ENCODE assay signal across 8 cellular contexts in the genomic region with DNA sequence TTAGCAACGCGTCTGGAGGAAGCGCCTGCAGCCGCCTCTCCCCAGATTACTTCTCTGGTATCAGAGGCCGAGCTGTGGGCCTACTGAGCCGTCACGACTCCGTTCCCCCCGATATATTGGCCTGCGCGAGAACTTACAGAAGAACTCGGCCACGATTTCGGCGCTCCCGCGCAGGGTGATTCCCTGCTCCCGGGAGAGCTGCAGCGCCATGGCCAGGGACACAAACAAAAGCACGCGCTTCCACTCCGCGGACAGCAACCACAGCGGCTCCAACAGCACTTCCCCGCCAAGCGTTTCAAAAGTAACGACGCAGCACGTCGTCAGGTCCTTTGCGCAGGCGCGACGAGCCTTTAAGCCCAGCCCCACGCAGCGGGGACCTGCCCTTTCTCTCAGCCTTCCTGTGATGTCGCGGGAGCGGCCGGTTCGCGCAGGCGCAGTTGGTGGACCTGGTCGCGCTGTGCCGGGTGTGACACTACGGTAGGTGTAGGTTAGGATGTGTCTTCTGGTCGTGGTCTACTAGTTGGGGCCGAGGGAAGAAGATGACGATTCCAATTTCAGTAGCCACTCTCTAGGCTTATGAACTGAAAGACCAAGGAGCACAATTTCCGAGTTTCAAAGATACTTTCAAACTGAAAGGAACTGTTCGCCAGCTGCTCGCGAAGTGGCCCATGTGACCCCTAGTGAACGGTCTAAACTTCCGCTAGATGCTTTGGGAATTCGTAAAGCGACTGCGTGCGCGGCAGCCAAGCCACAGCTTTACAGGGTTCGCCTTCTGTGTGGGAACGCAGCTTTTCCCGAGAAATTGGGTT. TPM values are rescaled to one million over a fixed set of nuclear protein-coding genes. Genes with fewer than 3 reads are reported as not detected.
DNase-seq lines count a peak whose midpoint lies in the region; ATAC-seq and TF ChIP-seq lines count a peak whose summit lies in the region.

MAD2L1 (minus strand) TSS at position 324 of the 809 bp plus-strand sequence; CDS start at position 210, 114 bp downstream.

- H2AFZ ChIP-seq in parathyroid adenoma, result peak within 1 kb of the TSS; percentile 93

- H3K4me1 ChIP-seq in adipocyte (ENCODE audit: control insufficient read depth, insufficient read depth, low read length) (peaks cover 26% of the 10 kb centered on the region), cardiac muscle cell (ENCODE audit: low read depth) (peaks cover 32% of the 10 kb centered on the region), parathyroid adenoma (no peaks in the 10 kb centered on the region), transverse colon (peaks cover 6 to 32% (median 20%) of the 10 kb centered on the region in 4 donors)

- TF ChIP-seq EP300 in transverse colon (IDR thresholded peaks at IDR 0.05; ENCODE audit: low read depth), result no peak

- peak within 1 kb of the TSS; percentile 96 for H3K4me2 ChIP-seq in parathyroid adenoma (ENCODE audit: low read length)

- H3K4me3 ChIP-seq in GM12875 (ENCODE audit: low read depth, low read length), result peak within 1 kb of the TSS; percentile 65
- peak within 1 kb of the TSS; percentile 87 for H3K4me3 ChIP-seq in adipocyte (ENCODE audit: low read length)
- peak within 1 kb of the TSS; percentile 89 for H3K4me3 ChIP-seq in cardiac muscle cell
- H3K4me3 ChIP-seq in parathyroid adenoma (ENCODE audit: low read depth, low read length), result peak within 1 kb of the TSS; percentile 87
- peak within 1 kb of the TSS; percentile 44 to 86 (median 58) for H3K4me3 ChIP-seq in transverse colon

- peak within 1 kb of the TSS; percentile 93 for H3K9ac ChIP-seq in adipocyte (ENCODE audit: low read length)
- no peak within 1 kb of the TSS for H3K9ac ChIP-seq in parathyroid adenoma

- 0% methylated on average over 58 of the region's 64 CpGs; no CpG with 5 or more reads in 1 of the 2 donors for WGBS in transverse colon (ENCODE audit: low coverage in 1 of 2), 2 donors

- no peaks in the 10 kb centered on the region for H3K36me3 ChIP-seq in adipocyte (ENCODE audit: control insufficient read depth, insufficient read depth, low read length, severe bottlenecking)
- no peaks in the 10 kb centered on the region for H3K36me3 ChIP-seq in cardiac muscle cell
- H3K36me3 ChIP-seq in parathyroid adenoma (ENCODE audit: control insufficient read depth, insufficient read depth, low read length), result no peaks in the 10 kb centered on the region
- no peaks in the 10 kb centered on the region for H3K36me3 ChIP-seq in transverse colon

- TF ChIP-seq CTCF in GM12875 (IDR thresholded peaks at IDR 0.05; ENCODE audit: borderline replicate concordance, insufficient read depth, low read depth, low read length) (no peak), cardiac muscle cell (IDR thresholded peaks at IDR 0.05; ENCODE audit: low read depth, low read length) (no peak), parathyroid adenoma (IDR thresholded peaks at IDR 0.05) (no peak), transverse colon (IDR thresholded peaks at IDR 0.05) (no peak)

- in situ Hi-C loops in transverse colon (cut with MboI; ENCODE audit: low pct_ligation_motif_present in 1 of 4, low pct_unique_long_range_greater_than_20kb in 1 of 4, low sequenced_read_pairs in 3 of 4), result no loop called here

- H3K27ac ChIP-seq in cardiac muscle cell, result peak within 1 kb of the TSS; percentile 94
- H3K27ac ChIP-seq in parathyroid adenoma, result peak within 1 kb of the TSS; percentile 88
- H3K27ac ChIP-seq in transverse colon, result peak within 1 kb of the TSS; percentile 92 to 98 (median 95)

- intact Hi-C loops in transverse colon (cut with DNase I; ENCODE audit: low total_unique reads), result no loop called here

- H3K9me3 ChIP-seq in adipocyte (ENCODE audit: control insufficient read depth, low read length) (no peaks in the 10 kb centered on the region), cardiac muscle cell (ENCODE audit: low read depth) (no peaks in the 10 kb centered on the region), parathyroid adenoma (ENCODE audit: control insufficient read depth, low read length) (no peaks in the 10 kb centered on the region), transverse colon (no peaks in the 10 kb centered on the region)

- TF ChIP-seq POLR2A in transverse colon (IDR thresholded peaks at IDR 0.05), result peak; percentile 90

- H3K27me3 ChIP-seq in adipocyte (replicated peaks; ENCODE audit: control insufficient read depth, insufficient read depth, low read length) (no peaks in the 10 kb centered on the region), cardiac muscle cell (no peaks in the 10 kb centered on the region), parathyroid adenoma (ENCODE audit: control insufficient read depth, insufficient read depth, low read length) (no peaks in the 10 kb centered on the region), transverse colon (no peaks in the 10 kb centered on the region)

- peak; percentile 90 for ATAC-seq in HG02798 (IDR thresholded peaks at IDR 0.05; ENCODE audit: poor library complexity, unreplicated experiment)

- no peaks in the 10 kb centered on the region for H3K79me2 ChIP-seq in parathyroid adenoma

- DNase-seq in NCI-H1436 (lab: John Stamatoyannopoulos, UW) (peak; percentile 97), T follicular helper cell (ENCODE audit: low read depth) (peak; percentile 98), adipocyte (ENCODE audit: low read depth) (peak; percentile 100), cardiac muscle cell (ENCODE audit: low read depth in 1 of 2, low spot score in 1 of 2) (peak; percentile 99 to 100), transverse colon (peak; percentile 99)

RNA-seq across cellular contexts. Expression of gene MAD2L1, which starts in this region (rescaled TPM):
- total RNA-seq in cardiac muscle cell (6.2 and 11.6 TPM in 2 replicates), transverse colon (1 to 10 TPM in 2 of 4 donors, under 1 TPM in 2; 0.37 to 3.4 (median 1.4) TPM)
- 42.0 and 102 TPM in 2 replicates for polyA plus RNA-seq in cardiac muscle cell

Comparison
In these comparisons a context has a peak if more than half of its experiments do, and no peak if none do; other contexts are left out.
1. Peak in every context shown above with its lines: DNase-seq, ATAC-seq, H3K4me3 ChIP-seq and H3K27ac ChIP-seq.